10 cellular contexts compared by ENCODE assay signal in genomic region chr13:44331446-44331845, GRCh38. TPM values are rescaled to one million over a fixed set of nuclear protein-coding genes. Genes with fewer than 3 reads are reported as not detected.
DNase-seq lines count a peak whose midpoint lies in the region; ATAC-seq and TF ChIP-seq lines count a peak whose summit lies in the region.
"Had no signal": no experiment of that assay in that cellular context is flagged by ENCODE, and none has a peak within 500 bp of the region (broad histone marks: within the 10 kb centered on the region; RNA-seq: fewer than 3 reads in every experiment).

No MANE protein-coding gene starts in this region.

- intact Hi-C loops in A673 (cut with micrococcal nuclease; ENCODE audit: unreplicated experiment) (loop anchor here (5.0 kb wide), 1 partner anchor 106 kb away; no protein-coding TSS in a partner anchor), esophagus muscularis mucosa (cut with DNase I) (no loop called here)

- no peaks in the 10 kb centered on the region for H3K9me3 Mint-ChIP-seq in osteocyte (ENCODE audit: unreplicated experiment)

- H3K9me3 ChIP-seq in A673 (ENCODE audit: low read depth, low read length, poor library complexity, severe bottlenecking), result no peaks in the 10 kb centered on the region
- no peaks in the 10 kb centered on the region for H3K9me3 ChIP-seq in esophagus muscularis mucosa

- H3K4me1 ChIP-seq in A673 (ENCODE audit: insufficient read depth, low read length, poor library complexity, severe bottlenecking), result peaks cover 30% of the 10 kb centered on the region
- H3K4me1 ChIP-seq in esophagus muscularis mucosa, result peaks cover 12 to 24% (median 20%) of the 10 kb centered on the region in 4 donors

- DNase-seq in A673 (ENCODE audit: low spot score), result peak; percentile 48
- peak; percentile 8 for DNase-seq in M059J (ENCODE audit: low read depth)
- peak; percentile 77 for DNase-seq in esophagus muscularis mucosa (ENCODE audit: extremely low spot score)
- DNase-seq in osteocyte (ENCODE audit: extremely low spot score, unreplicated experiment), result no peak
- DNase-seq in dedifferentiated amniotic fluid mesenchymal stem cell (ENCODE audit: extremely low spot score), result no peak
- no peak for DNase-seq in midbrain (lab: John Stamatoyannopoulos, UW)
- DNase-seq: CD4-positive, CD25-positive, alpha-beta regulatory T cell; naive thymus-derived CD8-positive, alpha-beta T cell had no signal

- no peaks in the 10 kb centered on the region for H3K36me3 Mint-ChIP-seq in osteocyte (ENCODE audit: unreplicated experiment)
- H3K36me3 Mint-ChIP-seq: CD4-positive, CD25-positive, alpha-beta regulatory T cell had no signal

- H3K36me3 ChIP-seq in A673 (ENCODE audit: insufficient read depth, low read length, poor library complexity, severe bottlenecking) (no peaks in the 10 kb centered on the region), esophagus muscularis mucosa (no peaks in the 10 kb centered on the region)

- H3K4me1 Mint-ChIP-seq in osteocyte (ENCODE audit: unreplicated experiment), result peaks cover 27% of the 10 kb centered on the region
- H3K4me1 Mint-ChIP-seq: CD4-positive, CD25-positive, alpha-beta regulatory T cell had no signal

- TF ChIP-seq CTCF in A673 (conservative IDR thresholded peaks at IDR 0.05; ENCODE audit: low read depth, low read length), result no peak
- no peak for TF ChIP-seq CTCF in esophagus muscularis mucosa (IDR thresholded peaks at IDR 0.05)
- TF ChIP-seq CTCF in osteocyte (IDR thresholded peaks at IDR 0.05), result no peak

- no TSS peak for BruUV-seq in A673 (replicated peaks; lab: Mats Ljungman, UMichigan)

- no peak for TF ChIP-seq EP300 in esophagus muscularis mucosa (IDR thresholded peaks at IDR 0.05)

- no peaks in the 10 kb centered on the region for H3K27me3 Mint-ChIP-seq in osteocyte (ENCODE audit: unreplicated experiment)

- no peak for ATAC-seq in GM18520 (IDR thresholded peaks at IDR 0.05; ENCODE audit: unreplicated experiment)
- ATAC-seq in HG03432 (IDR thresholded peaks at IDR 0.05; ENCODE audit: unreplicated experiment), result no peak
- ATAC-seq: naive thymus-derived CD8-positive, alpha-beta T cell had no signal

- H3K27ac ChIP-seq in A673 (ENCODE audit: low read depth, low read length, poor library complexity, severe bottlenecking) (peak overlapping the region; percentile 84), esophagus muscularis mucosa (replicated peaks in 1 of 4) (peak overlapping the region; percentile 57 to 72 (median 64))

- TF ChIP-seq POLR2A in esophagus muscularis mucosa (IDR thresholded peaks at IDR 0.05; ENCODE audit: low read depth), result no peak

- CTCF ChIA-PET in A673 (lab: Charles Lee), result interaction anchor here (0.7 to 1.2 kb wide), 2 partner anchors 105 to 140 kb away, joined by 3 read pairs; no protein-coding TSS in a partner anchor

- H3K4me3 ChIP-seq in A673 (ENCODE audit: low read depth, low read length, poor library complexity, severe bottlenecking), result no peak overlapping the region
- H3K4me3 ChIP-seq in esophagus muscularis mucosa, result no peak overlapping the region

- peak overlapping the region; percentile 72 for H3K27ac Mint-ChIP-seq in osteocyte (ENCODE audit: unreplicated experiment)
- H3K27ac Mint-ChIP-seq: CD4-positive, CD25-positive, alpha-beta regulatory T cell had no signal

- WGBS in esophagus muscularis mucosa, result 74% methylated on average over 4 of the region's 4 CpGs

- no peaks in the 10 kb centered on the region for H3K27me3 ChIP-seq in A673 (replicated peaks; ENCODE audit: insufficient read depth, low read depth, low read length, poor library complexity)
- no peaks in the 10 kb centered on the region for H3K27me3 ChIP-seq in esophagus muscularis mucosa

- no peak overlapping the region for H3K4me3 Mint-ChIP-seq in osteocyte (ENCODE audit: unreplicated experiment)
- H3K4me3 Mint-ChIP-seq: CD4-positive, CD25-positive, alpha-beta regulatory T cell; naive thymus-derived CD8-positive, alpha-beta T cell had no signal

- POLR2A ChIA-PET in A673 (lab: Charles Lee; ENCODE audit: low non-redundant PET), result no interaction called here

RNA-seq across cellular contexts. Expression of gene SERP2, which starts 42.2 kb away (rescaled TPM):
- total RNA-seq in A673 (2021), result 0.69 and 1.5 TPM in 2 replicates
- total RNA-seq in M059J (2014; rRNA removed; shearing (Covaris generic)), result 5.8 TPM in 2 replicates
- total RNA-seq in esophagus muscularis mucosa, result 1 to 10 TPM; 5.8 to 9.5 (median 7.4) TPM
- total RNA-seq in osteocyte, result 7.7 and 8.4 TPM in 2 replicates
- total RNA-seq: CD4-positive, CD25-positive, alpha-beta regulatory T cell; naive thymus-derived CD8-positive, alpha-beta T cell had no signal

Comparison
In these comparisons a context has a peak if more than half of its experiments do, and no peak if none do; other contexts are left out.
1. DNase-seq: peak in A673 (single experiment), M059J (single experiment) and esophagus muscularis mucosa (single experiment); none in osteocyte (single experiment), dedifferentiated amniotic fluid mesenchymal stem cell (single experiment) and midbrain (single experiment).